In genomic region chr20:50931306-50932015, GRCh38 we compare ENCODE assay signal across 1 cellular context.
TF ChIP-seq lines count a peak whose summit lies in the region.

Gene ADNP, minus strand, starts transcription at chr20:50931437. Its CDS starts 27,441 bp downstream, at chr20:50903996.

TF ChIP-seq in HepG2, 621 proteins besides CTCF, POLR2A, EP300 and RAD21 (continued from another document and continues in another):
- TF ChIP-seq, protein P1, sequence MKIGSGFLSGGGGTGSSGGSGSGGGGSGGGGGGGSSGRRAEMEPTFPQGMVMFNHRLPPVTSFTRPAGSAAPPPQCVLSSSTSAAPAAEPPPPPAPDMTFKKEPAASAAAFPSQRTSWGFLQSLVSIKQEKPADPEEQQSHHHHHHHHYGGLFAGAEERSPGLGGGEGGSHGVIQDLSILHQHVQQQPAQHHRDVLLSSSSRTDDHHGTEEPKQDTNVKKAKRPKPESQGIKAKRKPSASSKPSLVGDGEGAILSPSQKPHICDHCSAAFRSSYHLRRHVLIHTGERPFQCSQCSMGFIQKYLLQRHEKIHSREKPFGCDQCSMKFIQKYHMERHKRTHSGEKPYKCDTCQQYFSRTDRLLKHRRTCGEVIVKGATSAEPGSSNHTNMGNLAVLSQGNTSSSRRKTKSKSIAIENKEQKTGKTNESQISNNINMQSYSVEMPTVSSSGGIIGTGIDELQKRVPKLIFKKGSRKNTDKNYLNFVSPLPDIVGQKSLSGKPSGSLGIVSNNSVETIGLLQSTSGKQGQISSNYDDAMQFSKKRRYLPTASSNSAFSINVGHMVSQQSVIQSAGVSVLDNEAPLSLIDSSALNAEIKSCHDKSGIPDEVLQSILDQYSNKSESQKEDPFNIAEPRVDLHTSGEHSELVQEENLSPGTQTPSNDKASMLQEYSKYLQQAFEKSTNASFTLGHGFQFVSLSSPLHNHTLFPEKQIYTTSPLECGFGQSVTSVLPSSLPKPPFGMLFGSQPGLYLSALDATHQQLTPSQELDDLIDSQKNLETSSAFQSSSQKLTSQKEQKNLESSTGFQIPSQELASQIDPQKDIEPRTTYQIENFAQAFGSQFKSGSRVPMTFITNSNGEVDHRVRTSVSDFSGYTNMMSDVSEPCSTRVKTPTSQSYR (CRISPR knock-in tag; IDR thresholded peaks at IDR 0.05; ENCODE audit: borderline replicate concordance) = peak; percentile 86
- TF ChIP-seq MATR3 (CRISPR knock-in tag; IDR thresholded peaks at IDR 0.05) (no peak), THRA (CRISPR knock-in tag; IDR thresholded peaks at IDR 0.05; ENCODE audit: borderline replicate concordance) (0 out of 2 replicates have a peak, but pooled peaks have one; percentile 32), ZNF720 (CRISPR knock-in tag; IDR thresholded peaks at IDR 0.05) (no peak), ATF1 (CRISPR knock-in tag; IDR thresholded peaks at IDR 0.05) (peak; percentile 78), SNAPC2 (CRISPR knock-in tag; IDR thresholded peaks at IDR 0.05) (peak; percentile 92), SALL1 (CRISPR knock-in tag; IDR thresholded peaks at IDR 0.05) (peak; percentile 69), ZFP1 (CRISPR knock-in tag; IDR thresholded peaks at IDR 0.05) (no peak), ZNF775 (CRISPR knock-in tag; IDR thresholded peaks at IDR 0.05; ENCODE audit: borderline replicate concordance) (no peak), TAF1 (CRISPR knock-in tag; IDR thresholded peaks at IDR 0.05) (peak; percentile 61; the same call in 1 of the 2 replicates), TOPORS (CRISPR knock-in tag; IDR thresholded peaks at IDR 0.05) (0 out of 2 replicates have a peak, but pooled peaks have one; percentile 61), KLF11 (CRISPR knock-in tag; IDR thresholded peaks at IDR 0.05) (peak; percentile 53; the same call in 1 of the 2 replicates), JUN (CRISPR knock-in tag; IDR thresholded peaks at IDR 0.05) (peak; percentile 60; the same call in 1 of the 2 replicates), ZNF24 (IDR thresholded peaks at IDR 0.05) (peak; percentile 73), ZSCAN21 (CRISPR knock-in tag; IDR thresholded peaks at IDR 0.05; ENCODE audit: borderline replicate concordance) (peak; percentile 30; the same call in 1 of the 2 replicates), ZNF3 (CRISPR knock-in tag; IDR thresholded peaks at IDR 0.05) (no peak), ZNF552 (CRISPR knock-in tag; IDR thresholded peaks at IDR 0.05; ENCODE audit: borderline replicate concordance) (no peak), MIER2 (CRISPR knock-in tag; IDR thresholded peaks at IDR 0.05) (no peak), GATAD2A (CRISPR knock-in tag; IDR thresholded peaks at IDR 0.05) (peak; percentile 39; the same call in 1 of the 2 replicates), ZMYM3 (CRISPR knock-in tag; IDR thresholded peaks at IDR 0.05) (0 out of 2 replicates have a peak, but pooled peaks have one; percentile 30), ERF (CRISPR knock-in tag; IDR thresholded peaks at IDR 0.05) (peak; percentile 36; the same call in 1 of the 2 replicates)
- TF ChIP-seq, protein P2, sequence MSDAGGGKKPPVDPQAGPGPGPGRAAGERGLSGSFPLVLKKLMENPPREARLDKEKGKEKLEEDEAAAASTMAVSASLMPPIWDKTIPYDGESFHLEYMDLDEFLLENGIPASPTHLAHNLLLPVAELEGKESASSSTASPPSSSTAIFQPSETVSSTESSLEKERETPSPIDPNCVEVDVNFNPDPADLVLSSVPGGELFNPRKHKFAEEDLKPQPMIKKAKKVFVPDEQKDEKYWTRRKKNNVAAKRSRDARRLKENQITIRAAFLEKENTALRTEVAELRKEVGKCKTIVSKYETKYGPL (CRISPR knock-in tag; IDR thresholded peaks at IDR 0.05) = peak; percentile 89
- TF ChIP-seq, protein P3, sequence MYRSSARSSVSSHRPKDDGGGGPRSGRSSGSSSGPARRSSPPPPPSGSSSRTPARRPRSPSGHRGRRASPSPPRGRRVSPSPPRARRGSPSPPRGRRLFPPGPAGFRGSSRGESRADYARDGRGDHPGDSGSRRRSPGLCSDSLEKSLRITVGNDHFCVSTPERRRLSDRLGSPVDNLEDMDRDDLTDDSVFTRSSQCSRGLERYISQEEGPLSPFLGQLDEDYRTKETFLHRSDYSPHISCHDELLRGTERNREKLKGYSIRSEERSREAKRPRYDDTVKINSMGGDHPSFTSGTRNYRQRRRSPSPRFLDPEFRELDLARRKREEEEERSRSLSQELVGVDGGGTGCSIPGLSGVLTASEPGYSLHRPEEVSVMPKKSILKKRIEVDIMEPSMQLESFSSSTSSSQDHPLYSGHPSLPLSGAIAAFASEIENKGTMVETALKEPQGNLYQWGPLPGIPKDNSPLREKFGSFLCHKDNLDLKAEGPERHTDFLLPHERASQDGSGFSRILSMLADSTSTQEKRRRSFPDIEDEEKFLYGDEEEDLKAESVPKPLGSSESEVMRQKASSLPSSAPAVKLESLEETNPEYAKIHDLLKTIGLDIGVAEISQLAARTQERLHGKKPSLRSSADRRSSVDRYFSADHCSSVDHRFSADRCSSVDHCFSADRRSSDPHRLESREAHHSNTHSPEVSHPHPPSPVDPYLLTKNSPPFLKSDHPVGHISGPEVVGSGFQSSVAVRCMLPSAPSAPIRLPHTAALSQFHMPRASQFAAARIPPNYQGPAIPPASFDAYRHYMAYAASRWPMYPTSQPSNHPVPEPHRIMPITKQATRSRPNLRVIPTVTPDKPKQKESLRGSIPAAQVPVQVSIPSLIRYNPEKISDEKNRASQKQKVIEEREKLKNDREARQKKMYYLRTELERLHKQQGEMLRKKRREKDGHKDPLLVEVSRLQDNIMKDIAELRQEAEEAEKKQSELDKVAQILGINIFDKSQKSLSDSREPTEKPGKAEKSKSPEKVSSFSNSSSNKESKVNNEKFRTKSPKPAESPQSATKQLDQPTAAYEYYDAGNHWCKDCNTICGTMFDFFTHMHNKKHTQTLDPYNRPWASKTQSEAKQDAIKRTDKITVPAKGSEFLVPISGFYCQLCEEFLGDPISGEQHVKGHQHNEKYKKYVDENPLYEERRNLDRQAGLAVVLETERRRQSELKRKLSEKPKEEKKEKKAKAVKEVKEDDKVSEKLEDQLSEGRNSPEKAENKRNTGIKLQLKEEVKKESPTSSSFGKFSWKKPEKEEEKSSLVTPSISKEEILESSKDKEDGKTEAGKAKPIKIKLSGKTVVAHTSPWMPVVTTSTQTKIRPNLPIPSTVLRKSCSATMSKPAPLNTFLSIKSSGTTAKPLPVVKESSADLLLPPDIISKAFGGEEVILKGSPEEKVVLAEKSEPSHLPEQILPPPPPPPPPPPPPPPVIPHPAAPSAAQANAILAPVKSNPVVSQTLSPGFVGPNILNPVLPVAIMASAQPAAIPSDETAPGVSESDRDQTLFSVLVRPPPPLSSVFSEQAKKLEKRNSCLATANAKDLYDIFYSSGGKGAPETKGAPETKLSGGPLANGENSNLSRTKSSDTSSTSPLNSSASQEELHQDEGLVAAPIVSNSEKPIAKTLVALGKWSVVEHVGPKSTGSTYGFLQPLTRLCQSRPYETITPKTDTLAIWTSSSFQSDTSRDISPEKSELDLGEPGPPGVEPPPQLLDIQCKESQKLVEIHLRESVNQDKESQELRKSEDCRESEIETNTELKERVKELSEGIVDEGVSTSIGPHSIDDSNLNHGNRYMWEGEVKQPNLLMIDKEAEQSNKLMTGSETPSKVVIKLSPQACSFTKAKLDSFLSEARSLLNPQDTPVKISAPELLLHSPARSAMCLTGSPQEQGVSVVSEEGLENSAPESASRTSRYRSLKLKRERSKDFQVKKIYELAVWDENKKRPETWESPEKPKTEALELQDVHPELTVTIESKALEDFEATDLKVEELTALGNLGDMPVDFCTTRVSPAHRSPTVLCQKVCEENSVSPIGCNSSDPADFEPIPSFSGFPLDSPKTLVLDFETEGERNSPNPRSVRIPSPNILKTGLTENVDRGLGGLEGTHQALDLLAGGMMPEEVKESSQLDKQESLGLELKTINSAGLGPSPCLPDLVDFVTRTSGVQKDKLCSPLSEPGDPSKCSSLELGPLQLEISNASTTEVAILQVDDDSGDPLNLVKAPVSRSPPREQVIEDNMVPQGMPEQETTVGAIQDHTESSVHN (CRISPR knock-in tag; IDR thresholded peaks at IDR 0.05) = 0 out of 2 replicates have a peak, but pooled peaks have one; percentile 64
- TF ChIP-seq, protein P4, sequence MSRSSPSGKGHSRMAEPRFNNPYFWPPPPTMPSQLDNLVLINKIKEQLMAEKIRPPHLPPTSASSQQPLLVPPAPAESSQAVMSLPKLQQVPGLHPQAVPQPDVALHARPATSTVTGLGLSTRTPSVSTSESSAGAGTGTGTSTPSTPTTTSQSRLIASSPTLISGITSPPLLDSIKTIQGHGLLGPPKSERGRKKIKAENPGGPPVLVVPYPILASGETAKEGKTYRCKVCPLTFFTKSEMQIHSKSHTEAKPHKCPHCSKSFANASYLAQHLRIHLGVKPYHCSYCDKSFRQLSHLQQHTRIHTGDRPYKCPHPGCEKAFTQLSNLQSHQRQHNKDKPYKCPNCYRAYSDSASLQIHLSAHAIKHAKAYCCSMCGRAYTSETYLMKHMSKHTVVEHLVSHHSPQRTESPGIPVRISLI (CRISPR knock-in tag; IDR thresholded peaks at IDR 0.05; ENCODE audit: borderline replicate concordance) = no peak
- TF ChIP-seq, protein P5, sequence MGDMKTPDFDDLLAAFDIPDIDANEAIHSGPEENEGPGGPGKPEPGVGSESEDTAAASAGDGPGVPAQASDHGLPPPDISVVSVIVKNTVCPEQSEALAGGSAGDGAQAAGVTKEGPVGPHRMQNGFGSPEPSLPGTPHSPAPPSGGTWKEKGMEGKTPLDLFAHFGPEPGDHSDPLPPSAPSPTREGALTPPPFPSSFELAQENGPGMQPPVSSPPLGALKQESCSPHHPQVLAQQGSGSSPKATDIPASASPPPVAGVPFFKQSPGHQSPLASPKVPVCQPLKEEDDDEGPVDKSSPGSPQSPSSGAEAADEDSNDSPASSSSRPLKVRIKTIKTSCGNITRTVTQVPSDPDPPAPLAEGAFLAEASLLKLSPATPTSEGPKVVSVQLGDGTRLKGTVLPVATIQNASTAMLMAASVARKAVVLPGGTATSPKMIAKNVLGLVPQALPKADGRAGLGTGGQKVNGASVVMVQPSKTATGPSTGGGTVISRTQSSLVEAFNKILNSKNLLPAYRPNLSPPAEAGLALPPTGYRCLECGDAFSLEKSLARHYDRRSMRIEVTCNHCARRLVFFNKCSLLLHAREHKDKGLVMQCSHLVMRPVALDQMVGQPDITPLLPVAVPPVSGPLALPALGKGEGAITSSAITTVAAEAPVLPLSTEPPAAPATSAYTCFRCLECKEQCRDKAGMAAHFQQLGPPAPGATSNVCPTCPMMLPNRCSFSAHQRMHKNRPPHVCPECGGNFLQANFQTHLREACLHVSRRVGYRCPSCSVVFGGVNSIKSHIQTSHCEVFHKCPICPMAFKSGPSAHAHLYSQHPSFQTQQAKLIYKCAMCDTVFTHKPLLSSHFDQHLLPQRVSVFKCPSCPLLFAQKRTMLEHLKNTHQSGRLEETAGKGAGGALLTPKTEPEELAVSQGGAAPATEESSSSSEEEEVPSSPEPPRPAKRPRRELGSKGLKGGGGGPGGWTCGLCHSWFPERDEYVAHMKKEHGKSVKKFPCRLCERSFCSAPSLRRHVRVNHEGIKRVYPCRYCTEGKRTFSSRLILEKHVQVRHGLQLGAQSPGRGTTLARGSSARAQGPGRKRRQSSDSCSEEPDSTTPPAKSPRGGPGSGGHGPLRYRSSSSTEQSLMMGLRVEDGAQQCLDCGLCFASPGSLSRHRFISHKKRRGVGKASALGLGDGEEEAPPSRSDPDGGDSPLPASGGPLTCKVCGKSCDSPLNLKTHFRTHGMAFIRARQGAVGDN (CRISPR knock-in tag; IDR thresholded peaks at IDR 0.05) = peak; percentile 55
- TF ChIP-seq, protein P6, sequence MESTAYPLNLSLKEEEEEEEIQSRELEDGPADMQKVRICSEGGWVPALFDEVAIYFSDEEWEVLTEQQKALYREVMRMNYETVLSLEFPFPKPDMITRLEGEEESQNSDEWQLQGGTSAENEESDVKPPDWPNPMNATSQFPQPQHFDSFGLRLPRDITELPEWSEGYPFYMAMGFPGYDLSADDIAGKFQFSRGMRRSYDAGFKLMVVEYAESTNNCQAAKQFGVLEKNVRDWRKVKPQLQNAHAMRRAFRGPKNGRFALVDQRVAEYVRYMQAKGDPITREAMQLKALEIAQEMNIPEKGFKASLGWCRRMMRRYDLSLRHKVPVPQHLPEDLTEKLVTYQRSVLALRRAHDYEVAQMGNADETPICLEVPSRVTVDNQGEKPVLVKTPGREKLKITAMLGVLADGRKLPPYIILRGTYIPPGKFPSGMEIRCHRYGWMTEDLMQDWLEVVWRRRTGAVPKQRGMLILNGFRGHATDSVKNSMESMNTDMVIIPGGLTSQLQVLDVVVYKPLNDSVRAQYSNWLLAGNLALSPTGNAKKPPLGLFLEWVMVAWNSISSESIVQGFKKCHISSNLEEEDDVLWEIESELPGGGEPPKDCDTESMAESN (CRISPR knock-in tag; conservative IDR thresholded peaks at IDR 0.05) = peak; percentile 65; the same call in 1 of the 2 replicates
- TF ChIP-seq, protein P7, sequence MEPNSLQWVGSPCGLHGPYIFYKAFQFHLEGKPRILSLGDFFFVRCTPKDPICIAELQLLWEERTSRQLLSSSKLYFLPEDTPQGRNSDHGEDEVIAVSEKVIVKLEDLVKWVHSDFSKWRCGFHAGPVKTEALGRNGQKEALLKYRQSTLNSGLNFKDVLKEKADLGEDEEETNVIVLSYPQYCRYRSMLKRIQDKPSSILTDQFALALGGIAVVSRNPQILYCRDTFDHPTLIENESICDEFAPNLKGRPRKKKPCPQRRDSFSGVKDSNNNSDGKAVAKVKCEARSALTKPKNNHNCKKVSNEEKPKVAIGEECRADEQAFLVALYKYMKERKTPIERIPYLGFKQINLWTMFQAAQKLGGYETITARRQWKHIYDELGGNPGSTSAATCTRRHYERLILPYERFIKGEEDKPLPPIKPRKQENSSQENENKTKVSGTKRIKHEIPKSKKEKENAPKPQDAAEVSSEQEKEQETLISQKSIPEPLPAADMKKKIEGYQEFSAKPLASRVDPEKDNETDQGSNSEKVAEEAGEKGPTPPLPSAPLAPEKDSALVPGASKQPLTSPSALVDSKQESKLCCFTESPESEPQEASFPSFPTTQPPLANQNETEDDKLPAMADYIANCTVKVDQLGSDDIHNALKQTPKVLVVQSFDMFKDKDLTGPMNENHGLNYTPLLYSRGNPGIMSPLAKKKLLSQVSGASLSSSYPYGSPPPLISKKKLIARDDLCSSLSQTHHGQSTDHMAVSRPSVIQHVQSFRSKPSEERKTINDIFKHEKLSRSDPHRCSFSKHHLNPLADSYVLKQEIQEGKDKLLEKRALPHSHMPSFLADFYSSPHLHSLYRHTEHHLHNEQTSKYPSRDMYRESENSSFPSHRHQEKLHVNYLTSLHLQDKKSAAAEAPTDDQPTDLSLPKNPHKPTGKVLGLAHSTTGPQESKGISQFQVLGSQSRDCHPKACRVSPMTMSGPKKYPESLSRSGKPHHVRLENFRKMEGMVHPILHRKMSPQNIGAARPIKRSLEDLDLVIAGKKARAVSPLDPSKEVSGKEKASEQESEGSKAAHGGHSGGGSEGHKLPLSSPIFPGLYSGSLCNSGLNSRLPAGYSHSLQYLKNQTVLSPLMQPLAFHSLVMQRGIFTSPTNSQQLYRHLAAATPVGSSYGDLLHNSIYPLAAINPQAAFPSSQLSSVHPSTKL (CRISPR knock-in tag; IDR thresholded peaks at IDR 0.05) = peak; percentile 35
- TF ChIP-seq, protein P8, sequence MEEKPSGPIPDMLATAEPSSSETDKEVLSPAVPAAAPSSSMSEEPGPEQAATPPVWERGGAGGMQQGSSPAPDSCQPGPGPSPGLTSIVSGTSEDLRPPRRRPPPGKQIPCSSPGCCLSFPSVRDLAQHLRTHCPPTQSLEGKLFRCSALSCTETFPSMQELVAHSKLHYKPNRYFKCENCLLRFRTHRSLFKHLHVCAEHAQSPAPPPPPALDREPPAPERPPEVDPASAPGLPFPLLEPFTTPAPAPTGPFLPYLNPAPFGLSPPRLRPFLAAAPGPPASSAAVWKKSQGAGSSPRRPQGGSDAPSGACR (CRISPR knock-in tag; IDR thresholded peaks at IDR 0.05) = no peak
